Comparison of ENCODE assay signal across 15 cellular contexts in the genomic region with DNA sequence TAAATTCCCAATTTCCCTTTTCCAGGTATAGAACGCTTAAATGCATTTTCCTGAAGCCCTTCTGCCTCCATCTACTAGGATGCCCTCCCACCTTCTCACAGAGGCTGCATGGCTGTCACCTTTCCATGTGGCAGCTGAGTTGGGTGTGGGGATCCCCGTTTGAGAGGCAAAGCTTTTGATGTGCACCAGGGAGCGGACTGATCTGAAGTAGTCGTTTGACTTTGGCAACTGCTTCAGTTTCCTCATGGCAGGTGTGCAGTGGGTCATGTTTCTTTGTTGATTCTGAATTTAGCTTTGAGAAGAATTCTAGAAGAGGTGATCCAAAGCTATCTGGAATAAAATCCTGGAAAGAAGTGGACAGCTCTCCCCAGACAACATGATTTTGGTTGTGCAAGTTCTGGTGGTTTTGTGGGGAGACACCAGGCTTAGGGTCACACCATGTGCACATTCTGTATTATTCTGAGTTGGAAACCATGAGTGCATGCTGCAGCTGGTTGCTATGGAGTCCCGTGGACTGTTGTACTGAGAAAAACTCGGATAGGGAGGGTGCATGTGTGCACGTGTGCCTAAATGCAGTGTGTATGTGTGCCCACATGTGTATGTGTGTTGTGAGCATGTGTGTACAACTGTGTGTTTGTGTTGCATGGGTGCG.
DNase-seq lines count a peak whose midpoint lies in the region; ATAC-seq and TF ChIP-seq lines count a peak whose summit lies in the region.
"Had no signal": no experiment of that assay in that cellular context is flagged by ENCODE, and none has a peak within 500 bp of the region (broad histone marks: within the 10 kb centered on the region; RNA-seq: fewer than 3 reads in every experiment).

No MANE protein-coding gene starts in this region.

- H3K27ac ChIP-seq in liver (ENCODE audit: low read depth in 1 of 2, low read length in 2 of 2) (peak overlapping the region; percentile 86 to 93), testis (no peak overlapping the region)
- H3K27ac ChIP-seq: gastroesophageal sphincter, spleen, tibial nerve had no signal

- no peak overlapping the region for H3K27ac Mint-ChIP-seq in activated CD4-positive, alpha-beta T cell treated with anti-CD3 and anti-CD28 coated beads for 36 hours
- peak overlapping the region; percentile 71 for H3K27ac Mint-ChIP-seq in type B pancreatic cell
- H3K27ac Mint-ChIP-seq: effector memory CD8-positive, alpha-beta T cell had no signal

- peak; percentile 73 for ATAC-seq in activated CD4-positive, alpha-beta T cell treated with anti-CD3 and anti-CD28 coated beads for 36 hours
- ATAC-seq in GM18505 (IDR thresholded peaks at IDR 0.05; ENCODE audit: unreplicated experiment): no peak
- ATAC-seq in GM18907 (IDR thresholded peaks at IDR 0.05; ENCODE audit: unreplicated experiment): no peak
- ATAC-seq: effector memory CD8-positive, alpha-beta T cell; gastroesophageal sphincter had no signal

- H3K36me3 ChIP-seq in liver (ENCODE audit: control insufficient read depth in 4 of 4, insufficient read depth in 3 of 4, low read depth in 1 of 4, low read length in 3 of 4) (no peaks in the 10 kb centered on the region), testis (ENCODE audit: low read depth, missing control alignments) (no peaks in the 10 kb centered on the region)
- H3K36me3 ChIP-seq: gastroesophageal sphincter, spleen, tibial nerve had no signal

- peaks cover 29 to 75% (median 52%) of the 10 kb centered on the region in 4 donors for H3K4me1 ChIP-seq in liver (ENCODE audit: control insufficient read depth in 4 of 4, insufficient read depth in 4 of 4, low read length in 3 of 4)
- peaks cover under 1% of the 10 kb centered on the region for H3K4me1 ChIP-seq in testis
- H3K4me1 ChIP-seq: gastroesophageal sphincter had no signal

- CTCF ChIA-PET in activated CD4-positive, alpha-beta T cell treated with anti-CD3 and anti-CD28 coated beads for 36 hours (lab: Charles Lee): interaction anchor here (0.6 kb wide), 1 partner anchor 126 kb away, joined by 3 read pairs; no protein-coding TSS in a partner anchor

- H3K9ac ChIP-seq in liver (ENCODE audit: low read depth in 1 of 2, low read length in 2 of 2): peak overlapping the region in 1 of 2 donors; percentile 47

- no peaks in the 10 kb centered on the region for H3K27me3 ChIP-seq in liver (ENCODE audit: control insufficient read depth in 4 of 4, insufficient read depth in 4 of 4, low read length in 3 of 4)
- no peaks in the 10 kb centered on the region for H3K27me3 ChIP-seq in testis
- H3K27me3 ChIP-seq: gastroesophageal sphincter, tibial nerve had no signal

- 64% methylated on average over 8 of the region's 8 CpGs for WGBS in liver
- 82 to 86% methylated on average over 8 of the region's 8 CpGs for WGBS in testis, 2 donors

- H3K27me3 Mint-ChIP-seq in activated CD4-positive, alpha-beta T cell treated with anti-CD3 and anti-CD28 coated beads for 36 hours: no peaks in the 10 kb centered on the region
- peaks cover 4% of the 10 kb centered on the region for H3K27me3 Mint-ChIP-seq in type B pancreatic cell

- no peak for TF ChIP-seq POLR2A in testis (IDR thresholded peaks at IDR 0.05)
- no peak for TF ChIP-seq POLR2A in GM18505 (IDR thresholded peaks at IDR 0.05; ENCODE audit: borderline replicate concordance, extremely low read depth, insufficient read depth, insufficient read length)

- peaks cover 3% of the 10 kb centered on the region for H3K4me1 Mint-ChIP-seq in activated CD4-positive, alpha-beta T cell treated with anti-CD3 and anti-CD28 coated beads for 36 hours
- peaks cover 30% of the 10 kb centered on the region for H3K4me1 Mint-ChIP-seq in type B pancreatic cell (ENCODE audit: unreplicated experiment)

- POLR2A ChIA-PET in activated CD4-positive, alpha-beta T cell treated with anti-CD3 and anti-CD28 coated beads for 36 hours (lab: Charles Lee): no interaction called here

- peak; percentile 31 for DNase-seq in activated CD4-positive, alpha-beta T cell treated with anti-CD3 and anti-CD28 coated beads for 36 hours
- no peak for DNase-seq in activated CD4-positive, alpha-beta T cell treated with anti-CD3 and anti-CD28 coated beads, Interleukin-2, amount 50 U/mL, for 1 hour
- DNase-seq in NCI-H345 (lab: John Stamatoyannopoulos, UW) (peak; percentile 67), type B pancreatic cell (ENCODE audit: extremely low spot score, unreplicated experiment) (no peak), testis (no peak)
- DNase-seq: ACHN; activated CD4-positive, CD25-positive, alpha-beta regulatory T cell; Calu3; effector memory CD8-positive, alpha-beta T cell; spleen had no signal

- no peak for TF ChIP-seq CTCF in liver (IDR thresholded peaks at IDR 0.05; ENCODE audit: low read depth, low read length, missing input control)
- TF ChIP-seq CTCF in type B pancreatic cell (conservative IDR thresholded peaks at IDR 0.05): no peak
- no peak for TF ChIP-seq CTCF in testis (IDR thresholded peaks at IDR 0.05)

- no peak overlapping the region for H3K4me3 Mint-ChIP-seq in activated CD4-positive, alpha-beta T cell treated with anti-CD3 and anti-CD28 coated beads for 36 hours
- H3K4me3 Mint-ChIP-seq in type B pancreatic cell: no peak overlapping the region
- H3K4me3 Mint-ChIP-seq: effector memory CD8-positive, alpha-beta T cell had no signal

- no peak overlapping the region for H3K4me3 ChIP-seq in liver (ENCODE audit: low read depth in 1 of 3, low read length in 3 of 3)
- no peak overlapping the region for H3K4me3 ChIP-seq in testis
- H3K4me3 ChIP-seq: gastroesophageal sphincter, spleen, tibial nerve had no signal

- peaks cover 5% of the 10 kb centered on the region for H3K9me3 Mint-ChIP-seq in activated CD4-positive, alpha-beta T cell treated with anti-CD3 and anti-CD28 coated beads for 36 hours (ENCODE audit: low read depth)
- H3K9me3 Mint-ChIP-seq in type B pancreatic cell: no peaks in the 10 kb centered on the region

- H3K36me3 Mint-ChIP-seq in activated CD4-positive, alpha-beta T cell treated with anti-CD3 and anti-CD28 coated beads for 36 hours (ENCODE audit: low read depth): no peaks in the 10 kb centered on the region
- no peaks in the 10 kb centered on the region for H3K36me3 Mint-ChIP-seq in type B pancreatic cell

- TF ChIP-seq RAD21 in liver (IDR thresholded peaks at IDR 0.05): no peak

- H3K9me3 ChIP-seq in liver (ENCODE audit: control insufficient read depth in 4 of 4, low read length in 3 of 4) (no peaks in the 10 kb centered on the region), testis (no peaks in the 10 kb centered on the region)
- H3K9me3 ChIP-seq: gastroesophageal sphincter, spleen, tibial nerve had no signal

- intact Hi-C loops in activated CD4-positive, alpha-beta T cell treated with anti-CD3 and anti-CD28 coated beads for 36 hours (cut with DNase I, micrococcal nuclease): no loop called here
- intact Hi-C loops in testis (cut with DNase I; ENCODE audit: low total_unique reads): no loop called here

TF ChIP-seq in liver, 16 proteins besides CTCF, POLR2A, EP300 and RAD21:
- no peak for TF ChIP-seq TAF1 (conservative IDR thresholded peaks at IDR 0.05)
- TF ChIP-seq, protein P1, sequence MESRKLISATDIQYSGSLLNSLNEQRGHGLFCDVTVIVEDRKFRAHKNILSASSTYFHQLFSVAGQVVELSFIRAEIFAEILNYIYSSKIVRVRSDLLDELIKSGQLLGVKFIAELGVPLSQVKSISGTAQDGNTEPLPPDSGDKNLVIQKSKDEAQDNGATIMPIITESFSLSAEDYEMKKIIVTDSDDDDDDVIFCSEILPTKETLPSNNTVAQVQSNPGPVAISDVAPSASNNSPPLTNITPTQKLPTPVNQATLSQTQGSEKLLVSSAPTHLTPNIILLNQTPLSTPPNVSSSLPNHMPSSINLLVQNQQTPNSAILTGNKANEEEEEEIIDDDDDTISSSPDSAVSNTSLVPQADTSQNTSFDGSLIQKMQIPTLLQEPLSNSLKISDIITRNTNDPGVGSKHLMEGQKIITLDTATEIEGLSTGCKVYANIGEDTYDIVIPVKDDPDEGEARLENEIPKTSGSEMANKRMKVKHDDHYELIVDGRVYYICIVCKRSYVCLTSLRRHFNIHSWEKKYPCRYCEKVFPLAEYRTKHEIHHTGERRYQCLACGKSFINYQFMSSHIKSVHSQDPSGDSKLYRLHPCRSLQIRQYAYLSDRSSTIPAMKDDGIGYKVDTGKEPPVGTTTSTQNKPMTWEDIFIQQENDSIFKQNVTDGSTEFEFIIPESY (IDR thresholded peaks at IDR 0.05): peak; percentile 9

Comparison
In these comparisons a context has a peak if more than half of its experiments do, and no peak if none do; other contexts are left out.
1. DNase-seq: peak in activated CD4-positive, alpha-beta T cell treated with anti-CD3 and anti-CD28 coated beads for 36 hours (single experiment) and NCI-H345 (single experiment); none in activated CD4-positive, alpha-beta T cell treated with anti-CD3 and anti-CD28 coated beads, Interleukin-2, amount 50 U/mL, for 1 hour (single experiment), type B pancreatic cell (single experiment) and testis (single experiment).
2. H3K27ac ChIP-seq: peak in liver (2 of 2); none in testis (0 of 2).